In genomic region chr1:231636157-231636556, GRCh38 we compare ENCODE assay signal across 14 cellular contexts. TPM values are rescaled to one million over a fixed set of nuclear protein-coding genes. Genes with fewer than 3 reads are reported as not detected.
DNase-seq lines count a peak whose midpoint lies in the region; TF ChIP-seq lines count a peak whose summit lies in the region.
"Had no signal": no experiment of that assay in that cellular context is flagged by ENCODE, and none has a peak within 500 bp of the region (broad histone marks: within the 10 kb centered on the region; RNA-seq: fewer than 3 reads in every experiment).

No MANE protein-coding gene starts in this region.

- H3K27me3 ChIP-seq in MG63: no peaks in the 10 kb centered on the region
- no peaks in the 10 kb centered on the region for H3K27me3 ChIP-seq in brain microvascular endothelial cell (replicated peaks)

- TF ChIP-seq CTCF in AG04449 (IDR thresholded peaks at IDR 0.05; ENCODE audit: insufficient read depth, low read length, missing control alignments): no peak
- no peak for TF ChIP-seq CTCF in brain microvascular endothelial cell (IDR thresholded peaks at IDR 0.05; ENCODE audit: low read depth, low read length, missing control alignments)
- no peak for TF ChIP-seq CTCF in CD14-positive monocyte (IDR thresholded peaks at IDR 0.05)

- no peak overlapping the region for H3K27ac ChIP-seq in brain microvascular endothelial cell

- peaks cover 30 to 40% of the 10 kb centered on the region in 2 donors for H3K36me3 Mint-ChIP-seq in CD14-positive monocyte

- peaks cover 21% of the 10 kb centered on the region for H3K4me1 Mint-ChIP-seq in CD14-positive monocyte
- H3K4me1 Mint-ChIP-seq: B cell had no signal

- POLR2A ChIA-PET in AG04449 (lab: Yijun Ruan, JAX): no interaction called here

- peak overlapping the region in 1 of 7 donors; percentile 46 for H3K27ac Mint-ChIP-seq in CD14-positive monocyte
- H3K27ac Mint-ChIP-seq: activated naive CD4-positive, alpha-beta T cell treated with anti-CD3 and anti-CD28 coated beads for 36 hours; B cell; stimulated activated naive CD8-positive, alpha-beta T cell treated with anti-CD3 and anti-CD28 coated beads, Interleukin-15, Interleukin-2, amounts not matched to agents 100 ng/mL and 50 ng/mL, for 24 hours had no signal

- H3K4me3 ChIP-seq in AG04449 (ENCODE audit: low read depth, low read length): no peak overlapping the region
- H3K4me3 ChIP-seq in MG63: no peak overlapping the region
- no peak overlapping the region for H3K4me3 ChIP-seq in brain microvascular endothelial cell (ENCODE audit: low read depth, low read length)
- H3K4me3 ChIP-seq: lung had no signal

- intact Hi-C loops in CD14-positive monocyte (cut with micrococcal nuclease): no loop called here

- no peaks in the 10 kb centered on the region for H3K27me3 Mint-ChIP-seq in CD14-positive monocyte (ENCODE audit: low read depth in 3 of 3)
- H3K27me3 Mint-ChIP-seq: B cell; stimulated activated naive CD8-positive, alpha-beta T cell treated with anti-CD3 and anti-CD28 coated beads, Interleukin-15, Interleukin-2, amounts not matched to agents 100 ng/mL and 50 ng/mL, for 24 hours had no signal

- H3K4me3 Mint-ChIP-seq in CD14-positive monocyte: no peak overlapping the region
- H3K4me3 Mint-ChIP-seq: activated naive CD4-positive, alpha-beta T cell treated with anti-CD3 and anti-CD28 coated beads for 36 hours; B cell; stimulated activated naive CD8-positive, alpha-beta T cell treated with anti-CD3 and anti-CD28 coated beads, Interleukin-15, Interleukin-2, amounts not matched to agents 100 ng/mL and 50 ng/mL, for 24 hours had no signal

- H3K9me3 Mint-ChIP-seq in CD14-positive monocyte: peaks cover 0 to 4% (median 0%) of the 10 kb centered on the region in 7 donors
- H3K9me3 Mint-ChIP-seq: activated naive CD4-positive, alpha-beta T cell treated with anti-CD3 and anti-CD28 coated beads for 36 hours had no signal

- DNase-seq in AG04449 (ENCODE audit: low read depth, low spot score): peak; percentile 28
- peak; percentile 64 for DNase-seq in MG63
- DNase-seq in brain microvascular endothelial cell: peak; percentile 74
- DNase-seq in iris pigment epithelial cell (ENCODE audit: low read depth): peak; percentile 81
- no peak for DNase-seq in activated CD4-positive, alpha-beta T cell treated with anti-CD3 and anti-CD28 coated beads, Interleukin-2, amount 50 U/mL, for 48 hours
- DNase-seq in CD14-positive monocyte (ENCODE audit: low spot score): no peak
- no peak for DNase-seq in NCI-H1105 treated with DMSO at 0.1 percent for 48 hours (lab: John Stamatoyannopoulos, UW)
- no peak for DNase-seq in activated naive CD4-positive, alpha-beta T cell treated with Interleukin-2 at 50 U/mL for 16 hours
- DNase-seq: activated CD4-positive, CD25-positive, alpha-beta regulatory T cell treated with anti-CD3 and anti-CD28 coated beads, Interleukin-2, amount 50 U/mL, for 72 hours; activated naive CD4-positive, alpha-beta T cell treated with anti-CD3 and anti-CD28 coated beads for 36 hours; stimulated activated CD4-positive, alpha-beta T cell treated with anti-CD3 and anti-CD28 coated beads, Interleukin-12 subunit alpha, Interleukin-12 subunit beta, amount 100 ng/mL, for 4 hours had no signal

- 0 out of 2 replicates have a peak, but pooled peaks cover 2% of the 10 kb centered on the region for H3K9me3 ChIP-seq in MG63

- in situ Hi-C loops in brain microvascular endothelial cell (cut with HindIII; ENCODE audit: low pct_ligation_motif_present, low sequenced_read_pairs): no loop called here

- CTCF ChIA-PET in AG04449 (lab: Yijun Ruan, JAX): interaction anchor here (0.6 to 1.2 kb wide), 2 partner anchors 45 to 230 kb away, joined by 3 read pairs; no protein-coding TSS in a partner anchor

- no peaks in the 10 kb centered on the region for H3K36me3 ChIP-seq in MG63
- no peaks in the 10 kb centered on the region for H3K36me3 ChIP-seq in brain microvascular endothelial cell (replicated peaks)

RNA-seq across cellular contexts. Expression of gene DISC1, which starts 9.6 kb away (rescaled TPM):
- 2.8 and 3.5 TPM in 2 replicates for total RNA-seq in MG63 (2014; rRNA removed; shearing (Covaris generic); ENCODE audit: low replicate concordance)
- polyA plus RNA-seq in CD14-positive monocyte: 1 to 10 TPM; 5.5 to 5.8 TPM

Comparison
In these comparisons a context has a peak if more than half of its experiments do, and no peak if none do; other contexts are left out.
1. DNase-seq: peak in AG04449 (single experiment), MG63 (single experiment), brain microvascular endothelial cell (single experiment) and iris pigment epithelial cell (single experiment); none in activated CD4-positive, alpha-beta T cell treated with anti-CD3 and anti-CD28 coated beads, Interleukin-2, amount 50 U/mL, for 48 hours (0 of 2), CD14-positive monocyte (single experiment), NCI-H1105 treated with DMSO at 0.1 percent for 48 hours (single experiment) and activated naive CD4-positive, alpha-beta T cell treated with Interleukin-2 at 50 U/mL for 16 hours (single experiment).